ENCODE assay signal across 23 cellular contexts in genomic region chr4:40607224-40607623, GRCh38. TPM values are rescaled to one million over a fixed set of nuclear protein-coding genes. Genes with fewer than 3 reads are reported as not detected.
DNase-seq lines count a peak whose midpoint lies in the region; ATAC-seq and TF ChIP-seq lines count a peak whose summit lies in the region.
"Had no signal": no experiment of that assay in that cellular context is flagged by ENCODE, and none has a peak within 500 bp of the region (broad histone marks: within the 10 kb centered on the region; RNA-seq: fewer than 3 reads in every experiment).

No MANE protein-coding gene starts in this region.

- CTCF ChIA-PET in IMR-90 (lab: Yijun Ruan, JAX), result interaction anchor here (0.7 kb wide), 1 partner anchor 26 kb away, joined by 4 read pairs; no protein-coding TSS in a partner anchor

- H4K91ac ChIP-seq in IMR-90 (ENCODE audit: insufficient read depth, low read depth, low read length), result no peak overlapping the region
- H4K91ac ChIP-seq in mesenchymal stem cell (ENCODE audit: low read length), result no peak overlapping the region

- no peaks in the 10 kb centered on the region for H3K36me3 ChIP-seq in IMR-90 (ENCODE audit: control insufficient read depth, insufficient read depth, low read length)
- no peaks in the 10 kb centered on the region for H3K36me3 ChIP-seq in mesenchymal stem cell (ENCODE audit: control insufficient read depth in 1 of 2, insufficient read depth in 2 of 2, low read depth in 1 of 2, low read length in 2 of 2)
- H3K36me3 ChIP-seq: gastrocnemius medialis, HAP-1, pancreas, SJSA1, vagina had no signal

- H3K4me1 ChIP-seq in IMR-90 (ENCODE audit: control insufficient read depth, insufficient read depth, low read length) (no peaks in the 10 kb centered on the region), mesenchymal stem cell (ENCODE audit: control insufficient read depth, insufficient read depth, low read depth, low read length) (no peaks in the 10 kb centered on the region)
- H3K4me1 ChIP-seq: gastrocnemius medialis, HAP-1, pancreas, SJSA1, vagina had no signal

- H3K27ac Mint-ChIP-seq in dendritic cell treated with granulocyte-macrophage colony-stimulating factor and Interleukin-4, amounts not matched to agents 40 ng/mL and 50 ng/mL, for 4 days, result peak overlapping the region; percentile 34
- H3K27ac Mint-ChIP-seq: activated T-cell treated with anti-CD3 and anti-CD28 coated beads, Interleukin-2, amount 50 U/mL, for 72 hours; natural killer cell treated with Interleukin-12 subunit alpha and Interleukin-12 subunit beta and Interleukin-15 and Interleukin-18, amount 100 ng/mL, for 72 hours; T-helper 17 cell had no signal

- H3K4me3 Mint-ChIP-seq in dendritic cell treated with granulocyte-macrophage colony-stimulating factor and Interleukin-4, amounts not matched to agents 40 ng/mL and 50 ng/mL, for 4 days, result no peak overlapping the region
- H3K4me3 Mint-ChIP-seq: activated T-cell treated with anti-CD3 and anti-CD28 coated beads, Interleukin-2, amount 50 U/mL, for 72 hours; natural killer cell treated with Interleukin-12 subunit alpha and Interleukin-12 subunit beta and Interleukin-15 and Interleukin-18, amount 100 ng/mL, for 72 hours; T-helper 17 cell had no signal

- dilution Hi-C loops in IMR-90 (cut with HindIII; ENCODE audit: low sequenced_read_pairs, unreplicated experiment), result no loop called here

- H2AK5ac ChIP-seq in IMR-90 (ENCODE audit: low read depth, low read length) (no peak overlapping the region), mesenchymal stem cell (ENCODE audit: low read length, severe bottlenecking) (no peak overlapping the region)

- no peak overlapping the region for H3K23ac ChIP-seq in IMR-90 (ENCODE audit: low read depth, low read length)
- H3K23ac ChIP-seq in mesenchymal stem cell (ENCODE audit: low read length in 2 of 2), result no peak overlapping the region

- no peaks in the 10 kb centered on the region for H3K27me3 ChIP-seq in IMR-90 (ENCODE audit: control insufficient read depth, insufficient read depth, low read length)
- H3K27me3 ChIP-seq in mesenchymal stem cell (ENCODE audit: control insufficient read depth in 1 of 2, insufficient read depth in 1 of 2, low read length in 2 of 2), result no peaks in the 10 kb centered on the region
- H3K27me3 ChIP-seq: gastrocnemius medialis, pancreas, SJSA1, vagina had no signal

- H3K56ac ChIP-seq in IMR-90 (ENCODE audit: extremely low read depth, insufficient read depth, low read length), result no peak overlapping the region

- ATAC-seq in IMR-90 (ENCODE audit: low read depth), result no peak
- no peak for ATAC-seq in GM21576 (IDR thresholded peaks at IDR 0.05; ENCODE audit: unreplicated experiment)
- ATAC-seq in HG02840 (IDR thresholded peaks at IDR 0.05; ENCODE audit: low FRiP score, unreplicated experiment), result no peak
- ATAC-seq: activated T-cell treated with anti-CD3 and anti-CD28 coated beads, Interleukin-2, amount 50 U/mL, for 72 hours; gastrocnemius medialis; natural killer cell treated with Interleukin-12 subunit alpha and Interleukin-12 subunit beta and Interleukin-15 and Interleukin-18, amount 100 ng/mL, for 72 hours; T-helper 17 cell had no signal

- no peaks in the 10 kb centered on the region for H3K9me3 Mint-ChIP-seq in dendritic cell treated with granulocyte-macrophage colony-stimulating factor and Interleukin-4, amounts not matched to agents 40 ng/mL and 50 ng/mL, for 4 days
- H3K9me3 Mint-ChIP-seq: activated T-cell treated with anti-CD3 and anti-CD28 coated beads, Interleukin-2, amount 50 U/mL, for 72 hours; natural killer cell treated with Interleukin-12 subunit alpha and Interleukin-12 subunit beta and Interleukin-15 and Interleukin-18, amount 100 ng/mL, for 72 hours had no signal

- TF ChIP-seq RAD21 in IMR-90 (IDR thresholded peaks at IDR 0.05; ENCODE audit: low read length), result no peak

- DNase-seq in AG10803 (ENCODE audit: low read depth) (peak; percentile 64), IMR-90 (peak; percentile 27), mesenchymal stem cell (peak; percentile 34), DMS79 (lab: John Stamatoyannopoulos, UW) (no peak), NCI-H2081 treated with DMSO at 0.1 percent for 48 hours (lab: John Stamatoyannopoulos, UW) (no peak)
- DNase-seq: ACHN; activated CD4-positive, alpha-beta T cell treated with anti-CD3 and anti-CD28 coated beads for 48 hours; activated naive CD4-positive, alpha-beta T cell treated with anti-CD3 and anti-CD28 coated beads, Interleukin-2, amount 50 U/mL, for 16 hours; activated T-cell treated with anti-CD3 and anti-CD28 coated beads, Interleukin-2, amount 50 U/mL, for 72 hours; aorta; C1 segment of cervical spinal cord; gastrocnemius medialis; KBM-7; pancreas; substantia nigra; T-helper 17 cell had no signal

- no peak overlapping the region for H3K4me2 ChIP-seq in IMR-90 (ENCODE audit: low read depth, low read length)
- no peak overlapping the region for H3K4me2 ChIP-seq in mesenchymal stem cell (ENCODE audit: low read length, poor library complexity, severe bottlenecking)

- no peak overlapping the region for H2BK12ac ChIP-seq in mesenchymal stem cell (ENCODE audit: low read length in 2 of 2)

- in situ Hi-C loops in IMR-90 (cut with MboI; ENCODE audit: low sequenced_read_pairs), result no loop called here

- intact Hi-C loops in IMR-90 (cut with micrococcal nuclease), result no loop called here
- intact Hi-C loops in dendritic cell treated with granulocyte-macrophage colony-stimulating factor and Interleukin-4, amounts not matched to agents 40 ng/mL and 50 ng/mL, for 4 days (cut with micrococcal nuclease), result no loop called here

- no peak overlapping the region for H2BK20ac ChIP-seq in IMR-90 (ENCODE audit: low read depth, low read length)

- H3K79me1 ChIP-seq in IMR-90 (ENCODE audit: low read depth in 1 of 2, low read length in 2 of 2) (no peaks in the 10 kb centered on the region), mesenchymal stem cell (replicated peaks; ENCODE audit: low read length, poor library complexity, severe bottlenecking) (no peaks in the 10 kb centered on the region)

- H3K14ac ChIP-seq in IMR-90 (replicated peaks; ENCODE audit: low read depth, low read length), result no peak overlapping the region
- no peak overlapping the region for H3K14ac ChIP-seq in mesenchymal stem cell (ENCODE audit: low read length in 2 of 2)

- TF ChIP-seq CTCF in AG10803 (conservative IDR thresholded peaks at IDR 0.05; ENCODE audit: low read length) (no peak), IMR-90 (conservative IDR thresholded peaks at IDR 0.05; ENCODE audit: low read depth, low read length) (no peak)

- H2BK120ac ChIP-seq in IMR-90 (ENCODE audit: low read depth, low read length), result no peak overlapping the region
- H2BK120ac ChIP-seq in mesenchymal stem cell (ENCODE audit: low read depth, low read length), result no peak overlapping the region

- H2AFZ ChIP-seq in IMR-90 (replicated peaks; ENCODE audit: low read length, poor library complexity), result no peak overlapping the region
- H2AFZ ChIP-seq in mesenchymal stem cell (ENCODE audit: low read depth, low read length), result no peak overlapping the region

- H3K9me1 ChIP-seq in IMR-90 (ENCODE audit: insufficient read depth, low read length), result no peaks in the 10 kb centered on the region

- no peak overlapping the region for H4K5ac ChIP-seq in IMR-90 (ENCODE audit: low read depth, low read length)

- TF ChIP-seq POLR2A in IMR-90 (IDR thresholded peaks at IDR 0.05; ENCODE audit: low read depth, low read length), result no peak

- H4K8ac ChIP-seq in IMR-90 (ENCODE audit: low read depth in 2 of 2, low read length in 2 of 2), result no peak overlapping the region
- H4K8ac ChIP-seq in mesenchymal stem cell (ENCODE audit: low read length), result no peak overlapping the region

- no TSS peak for BruUV-seq in IMR-90 (replicated peaks; lab: Mats Ljungman, UMichigan)

- POLR2A ChIA-PET in IMR-90 (lab: Charles Lee; ENCODE audit: unreplicated experiment), result no interaction called here

- no peak overlapping the region for H2BK5ac ChIP-seq in IMR-90 (ENCODE audit: low read depth, low read length, poor library complexity, severe bottlenecking)
- no peak overlapping the region for H2BK5ac ChIP-seq in mesenchymal stem cell (ENCODE audit: low read depth, low read length, poor library complexity, severe bottlenecking)

- H3K4ac ChIP-seq in IMR-90 (ENCODE audit: low read depth, low read length) (no peak overlapping the region), mesenchymal stem cell (ENCODE audit: low read depth in 1 of 2, low read length in 2 of 2) (no peak overlapping the region)

- 80% methylated on average over 1 of the region's 3 CpGs; no CpG with 5 or more reads in 1 of the 2 experiments for WGBS in IMR-90 (ENCODE audit: extremely low coverage in 2 of 2, insufficient read length in 1 of 2), 2 experiments
- WGBS in mesenchymal stem cell, result 90% methylated on average over 3 of the region's 3 CpGs

- H3K9me3 ChIP-seq in IMR-90 (ENCODE audit: control insufficient read depth, insufficient read depth, low read length) (no peaks in the 10 kb centered on the region), mesenchymal stem cell (ENCODE audit: control insufficient read depth, low read length) (no peaks in the 10 kb centered on the region)
- H3K9me3 ChIP-seq: gastrocnemius medialis, HAP-1, pancreas, SJSA1, vagina had no signal

- H3K9ac ChIP-seq in IMR-90 (ENCODE audit: low read depth, low read length) (no peak overlapping the region), mesenchymal stem cell (ENCODE audit: low read length) (no peak overlapping the region)

- H2BK15ac ChIP-seq in IMR-90 (ENCODE audit: low read depth, low read length) (no peak overlapping the region), mesenchymal stem cell (ENCODE audit: low read depth, poor library complexity, severe bottlenecking) (no peak overlapping the region)

- H3K27me3 Mint-ChIP-seq in dendritic cell treated with granulocyte-macrophage colony-stimulating factor and Interleukin-4, amounts not matched to agents 40 ng/mL and 50 ng/mL, for 4 days, result no peaks in the 10 kb centered on the region

- H2AK9ac ChIP-seq in IMR-90 (replicated peaks; ENCODE audit: low read depth, low read length, poor library complexity), result no peak overlapping the region

- H3K27ac ChIP-seq in IMR-90 (ENCODE audit: insufficient read depth, low read length), result no peak overlapping the region
- no peak overlapping the region for H3K27ac ChIP-seq in mesenchymal stem cell (ENCODE audit: low read length, poor library complexity, severe bottlenecking)
- H3K27ac ChIP-seq: gastrocnemius medialis, pancreas, SJSA1, vagina had no signal

- peaks cover 82% of the 10 kb centered on the region for H3K4me1 Mint-ChIP-seq in dendritic cell treated with granulocyte-macrophage colony-stimulating factor and Interleukin-4, amounts not matched to agents 40 ng/mL and 50 ng/mL, for 4 days (ENCODE audit: low read depth)
- H3K4me1 Mint-ChIP-seq: T-helper 17 cell had no signal

- H3K18ac ChIP-seq in IMR-90 (ENCODE audit: low read depth, low read length), result no peak overlapping the region
- no peak overlapping the region for H3K18ac ChIP-seq in mesenchymal stem cell (ENCODE audit: low read depth in 1 of 2, low read length in 2 of 2)

- H3K4me3 ChIP-seq in AG10803 (ENCODE audit: low read length) (no peak overlapping the region), IMR-90 (ENCODE audit: insufficient read depth, low read depth, low read length) (no peak overlapping the region), mesenchymal stem cell (ENCODE audit: insufficient read depth in 1 of 2, low read depth in 1 of 2, low read length in 2 of 2) (no peak overlapping the region)
- H3K4me3 ChIP-seq: gastrocnemius medialis, HAP-1, pancreas, SJSA1, vagina had no signal

- no peaks in the 10 kb centered on the region for H4K20me1 ChIP-seq in IMR-90 (ENCODE audit: insufficient read depth, low read length)

- peaks cover 83% of the 10 kb centered on the region for H3K36me3 Mint-ChIP-seq in dendritic cell treated with granulocyte-macrophage colony-stimulating factor and Interleukin-4, amounts not matched to agents 40 ng/mL and 50 ng/mL, for 4 days (ENCODE audit: low read depth)
- H3K36me3 Mint-ChIP-seq: natural killer cell treated with Interleukin-12 subunit alpha and Interleukin-12 subunit beta and Interleukin-15 and Interleukin-18, amount 100 ng/mL, for 72 hours had no signal

RNA-seq across cellular contexts. Expression of gene RBM47, which starts 22.4 kb away (rescaled TPM):
- total RNA-seq in IMR-90 (2012; rRNA removed), result 0.83 and 1.1 TPM in 2 replicates
- polyA plus RNA-seq in IMR-90 (2012; rRNA removed), result 0.44 and 0.59 TPM in 2 replicates
- 1.1 and 1.6 TPM in 2 replicates for polyA plus RNA-seq in IMR-90 (2012; cell fraction: cytosol; rRNA removed)
- 0.41 and 0.99 TPM in 2 replicates for polyA plus RNA-seq in IMR-90 (2012; cell fraction: nucleus; rRNA removed; ENCODE audit: low replicate concordance)
- 3.9 TPM for polyA plus RNA-seq in mesenchymal stem cell (2013, experiment 1 of 2)
- polyA plus RNA-seq in mesenchymal stem cell (2013, experiment 2 of 2), result 3.8 TPM

Comparison
In these comparisons a context has a peak if more than half of its experiments do, and no peak if none do; other contexts are left out.
1. DNase-seq: peak in AG10803 (single experiment), IMR-90 (single experiment) and mesenchymal stem cell (single experiment); none in DMS79 (single experiment) and NCI-H2081 treated with DMSO at 0.1 percent for 48 hours (single experiment).